Comparison of ENCODE assay signal across 8 cellular contexts in the genomic region with DNA sequence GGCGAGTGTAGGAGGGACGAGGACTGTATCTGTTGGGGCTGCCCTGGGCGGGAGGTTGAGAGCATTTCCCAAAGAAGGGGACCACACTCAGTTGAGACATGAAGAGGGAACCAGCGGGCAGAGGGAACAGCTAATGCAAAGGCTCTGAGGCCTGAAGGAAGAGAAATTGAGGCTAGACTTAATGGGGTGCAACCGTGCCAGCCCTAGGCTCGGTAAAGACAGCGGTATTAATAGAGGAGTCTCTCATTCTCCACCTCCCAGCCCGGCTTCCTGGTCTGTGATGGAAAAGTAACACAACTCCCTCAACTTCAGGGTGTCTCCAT. TPM values are rescaled to one million over a fixed set of nuclear protein-coding genes. Genes with fewer than 3 reads are reported as not detected.
DNase-seq lines count a peak whose midpoint lies in the region; ATAC-seq lines count a peak whose summit lies in the region.

No MANE protein-coding gene starts in this region.

- POLR2A ChIA-PET in activated CD8-positive, alpha-beta T cell treated with anti-CD3 and anti-CD28 coated beads, Interleukin-2, amount 10 ng/mL, durations not matched to agents 7 days and 5 days (lab: Charles Lee): interaction anchor here (1.1 to 3.2 kb wide), 2 partner anchors 87 to 129 kb away, joined by 3 to 14 read pairs; partner anchors contain the start of genes JUND and LSM4

- H3K9ac ChIP-seq in iPS-15b (ENCODE audit: low read depth, low read length): no peak overlapping the region
- peak overlapping the region; percentile 82 to 89 for H3K9ac ChIP-seq in stomach smooth muscle (ENCODE audit: low read length in 2 of 2)

- H3K27me3 ChIP-seq in iPS-15b (ENCODE audit: control insufficient read depth, insufficient read depth, low read length) (no peaks in the 10 kb centered on the region), stomach smooth muscle (ENCODE audit: control insufficient read depth in 1 of 2, insufficient read depth in 2 of 2, low read length in 2 of 2) (no peaks in the 10 kb centered on the region)

- peaks cover 11% of the 10 kb centered on the region for H3K36me3 Mint-ChIP-seq in activated CD4-positive, alpha-beta T cell treated with anti-CD3 and anti-CD28 coated beads, Interleukin-2, amount 10 ng/mL, durations not matched to agents 24 days and 14 days (ENCODE audit: low read depth)
- H3K36me3 Mint-ChIP-seq in activated CD8-positive, alpha-beta T cell treated with anti-CD3 and anti-CD28 coated beads, Interleukin-2, amount 10 ng/mL, durations not matched to agents 7 days and 5 days (ENCODE audit: low read depth): peaks cover 8% of the 10 kb centered on the region

- H3K4me3 ChIP-seq in iPS-15b (ENCODE audit: low read depth, low read length): peak overlapping the region; percentile 88
- peak overlapping the region; percentile 81 to 83 for H3K4me3 ChIP-seq in stomach smooth muscle (ENCODE audit: low read length in 2 of 2)

- H3K4me1 Mint-ChIP-seq in activated CD4-positive, alpha-beta T cell treated with anti-CD3 and anti-CD28 coated beads, Interleukin-2, amount 10 ng/mL, durations not matched to agents 24 days and 14 days: peaks cover 23% of the 10 kb centered on the region
- H3K4me1 Mint-ChIP-seq in activated CD8-positive, alpha-beta T cell treated with anti-CD3 and anti-CD28 coated beads, Interleukin-2, amount 10 ng/mL, durations not matched to agents 7 days and 5 days (ENCODE audit: low read depth): peaks cover 26% of the 10 kb centered on the region

- no peak for ATAC-seq in activated CD8-positive, alpha-beta T cell treated with anti-CD3 and anti-CD28 coated beads, Interleukin-2, amount 10 ng/mL, durations not matched to agents 7 days and 5 days

- no peaks in the 10 kb centered on the region for H3K27me3 Mint-ChIP-seq in activated CD4-positive, alpha-beta T cell treated with anti-CD3 and anti-CD28 coated beads, Interleukin-2, amount 10 ng/mL, durations not matched to agents 24 days and 14 days
- H3K27me3 Mint-ChIP-seq in activated CD8-positive, alpha-beta T cell treated with anti-CD3 and anti-CD28 coated beads, Interleukin-2, amount 10 ng/mL, durations not matched to agents 7 days and 5 days (ENCODE audit: low read depth): no peaks in the 10 kb centered on the region

- no peaks in the 10 kb centered on the region for H3K9me3 ChIP-seq in iPS-15b (ENCODE audit: control insufficient read depth, insufficient read depth, low read length)
- H3K9me3 ChIP-seq in stomach smooth muscle (ENCODE audit: control insufficient read depth in 2 of 2, low read length in 2 of 2): no peaks in the 10 kb centered on the region

- H3K9me3 Mint-ChIP-seq in activated CD4-positive, alpha-beta T cell treated with anti-CD3 and anti-CD28 coated beads, Interleukin-2, amount 10 ng/mL, durations not matched to agents 24 days and 14 days: no peaks in the 10 kb centered on the region
- no peaks in the 10 kb centered on the region for H3K9me3 Mint-ChIP-seq in activated CD8-positive, alpha-beta T cell treated with anti-CD3 and anti-CD28 coated beads, Interleukin-2, amount 10 ng/mL, durations not matched to agents 7 days and 5 days (ENCODE audit: insufficient read depth)

- H3K36me3 ChIP-seq in iPS-15b (ENCODE audit: control insufficient read depth, insufficient read depth, low read length) (peaks cover 27% of the 10 kb centered on the region), stomach smooth muscle (ENCODE audit: control insufficient read depth in 2 of 2, insufficient read depth in 2 of 2, low read length in 2 of 2) (peaks cover 8 to 26% of the 10 kb centered on the region in 2 donors)

- H3K4me1 ChIP-seq in iPS-15b (ENCODE audit: control insufficient read depth, insufficient read depth, low read length) (peaks cover 4% of the 10 kb centered on the region), stomach smooth muscle (ENCODE audit: control insufficient read depth, insufficient read depth, low read length) (peaks cover 27% of the 10 kb centered on the region)

- H3K4me3 Mint-ChIP-seq in activated CD4-positive, alpha-beta T cell treated with anti-CD3 and anti-CD28 coated beads, Interleukin-2, amount 10 ng/mL, durations not matched to agents 24 days and 14 days: peak overlapping the region; percentile 81
- peak overlapping the region; percentile 90 for H3K4me3 Mint-ChIP-seq in activated CD8-positive, alpha-beta T cell treated with anti-CD3 and anti-CD28 coated beads, Interleukin-2, amount 10 ng/mL, durations not matched to agents 7 days and 5 days

- peak overlapping the region; percentile 97 for H3K27ac ChIP-seq in stomach smooth muscle (ENCODE audit: low read length)

- CTCF ChIA-PET in activated CD8-positive, alpha-beta T cell treated with anti-CD3 and anti-CD28 coated beads, Interleukin-2, amount 10 ng/mL, durations not matched to agents 7 days and 5 days (lab: Charles Lee): interaction anchor here (4.2 to 5.4 kb wide), 2 partner anchors 10 to 85 kb away, joined by 38 to 49 read pairs; partner anchors contain the start of genes JUND and RAB3A

- peak overlapping the region; percentile 86 for H3K27ac Mint-ChIP-seq in activated CD4-positive, alpha-beta T cell treated with anti-CD3 and anti-CD28 coated beads, Interleukin-2, amount 10 ng/mL, durations not matched to agents 24 days and 14 days
- peak overlapping the region; percentile 93 for H3K27ac Mint-ChIP-seq in activated CD8-positive, alpha-beta T cell treated with anti-CD3 and anti-CD28 coated beads, Interleukin-2, amount 10 ng/mL, durations not matched to agents 7 days and 5 days

- DNase-seq in activated CD4-positive, alpha-beta T cell treated with anti-CD3 and anti-CD28 coated beads, Interleukin-2, amount 10 ng/mL, durations not matched to agents 24 days and 14 days: peak; percentile 64
- no peak for DNase-seq in activated CD4-positive, alpha-beta T cell treated with anti-CD3 and anti-CD28 coated beads, Interleukin-2, amount 50 U/mL, for 48 hours
- no peak for DNase-seq in activated CD8-positive, alpha-beta T cell treated with anti-CD3 and anti-CD28 coated beads, Interleukin-2, amount 10 ng/mL, durations not matched to agents 7 days and 5 days
- no peak for DNase-seq in HPDE6-E6E7 (ENCODE audit: extremely low spot score)
- no peak for DNase-seq in foreskin melanocyte
- no peak for DNase-seq in NCI-H774 (lab: John Stamatoyannopoulos, UW)

- intact Hi-C loops in activated CD4-positive, alpha-beta T cell treated with anti-CD3 and anti-CD28 coated beads, Interleukin-2, amount 10 ng/mL, durations not matched to agents 24 days and 14 days (cut with micrococcal nuclease): no loop called here

RNA-seq across cellular contexts. Expression of gene MPV17L2, which starts 1.2 kb away (rescaled TPM):
- total RNA-seq in activated CD4-positive, alpha-beta T cell treated with anti-CD3 and anti-CD28 coated beads, Interleukin-2, amount 10 ng/mL, durations not matched to agents 24 days and 14 days: 18.4 and 20.9 TPM in 2 replicates
- 10 to 100 TPM in 1 of 2 experiments, 1 to 10 TPM in 1; 9.2 to 10.9 TPM for total RNA-seq in activated CD8-positive, alpha-beta T cell treated with anti-CD3 and anti-CD28 coated beads, Interleukin-2, amount 10 ng/mL, durations not matched to agents 7 days and 5 days

RNA-seq across cellular contexts. Expression of gene RAB3A, which starts 9.7 kb away (rescaled TPM):
- 9.6 and 10.3 TPM in 2 replicates for total RNA-seq in activated CD4-positive, alpha-beta T cell treated with anti-CD3 and anti-CD28 coated beads, Interleukin-2, amount 10 ng/mL, durations not matched to agents 24 days and 14 days
- total RNA-seq in activated CD8-positive, alpha-beta T cell treated with anti-CD3 and anti-CD28 coated beads, Interleukin-2, amount 10 ng/mL, durations not matched to agents 7 days and 5 days: 1 to 10 TPM; 5.6 to 6.2 TPM

RNA-seq across cellular contexts. Expression of gene IFI30, which starts 20.6 kb away (rescaled TPM):
- 49.4 and 52.7 TPM in 2 replicates for total RNA-seq in activated CD4-positive, alpha-beta T cell treated with anti-CD3 and anti-CD28 coated beads, Interleukin-2, amount 10 ng/mL, durations not matched to agents 24 days and 14 days
- total RNA-seq in activated CD8-positive, alpha-beta T cell treated with anti-CD3 and anti-CD28 coated beads, Interleukin-2, amount 10 ng/mL, durations not matched to agents 7 days and 5 days: 10 to 100 TPM; 67.4 to 72.3 TPM

RNA-seq across cellular contexts. Expression of gene PDE4C, which starts 32.1 kb away (rescaled TPM):
- 0.14 and 0.37 TPM in 2 replicates for total RNA-seq in activated CD4-positive, alpha-beta T cell treated with anti-CD3 and anti-CD28 coated beads, Interleukin-2, amount 10 ng/mL, durations not matched to agents 24 days and 14 days
- total RNA-seq in activated CD8-positive, alpha-beta T cell treated with anti-CD3 and anti-CD28 coated beads, Interleukin-2, amount 10 ng/mL, durations not matched to agents 7 days and 5 days: under 1 TPM in 1 of 2 experiments, not detected in 1; 0.08 TPM

RNA-seq across cellular contexts. Expression of gene PIK3R2, which starts 41.2 kb away (rescaled TPM):
- 19.6 and 20.7 TPM in 2 replicates for total RNA-seq in activated CD4-positive, alpha-beta T cell treated with anti-CD3 and anti-CD28 coated beads, Interleukin-2, amount 10 ng/mL, durations not matched to agents 24 days and 14 days
- total RNA-seq in activated CD8-positive, alpha-beta T cell treated with anti-CD3 and anti-CD28 coated beads, Interleukin-2, amount 10 ng/mL, durations not matched to agents 7 days and 5 days: 1 to 10 TPM; 7.8 to 9.2 TPM
